Comparison of ENCODE assay signal across 1 cellular context in the genomic region with DNA sequence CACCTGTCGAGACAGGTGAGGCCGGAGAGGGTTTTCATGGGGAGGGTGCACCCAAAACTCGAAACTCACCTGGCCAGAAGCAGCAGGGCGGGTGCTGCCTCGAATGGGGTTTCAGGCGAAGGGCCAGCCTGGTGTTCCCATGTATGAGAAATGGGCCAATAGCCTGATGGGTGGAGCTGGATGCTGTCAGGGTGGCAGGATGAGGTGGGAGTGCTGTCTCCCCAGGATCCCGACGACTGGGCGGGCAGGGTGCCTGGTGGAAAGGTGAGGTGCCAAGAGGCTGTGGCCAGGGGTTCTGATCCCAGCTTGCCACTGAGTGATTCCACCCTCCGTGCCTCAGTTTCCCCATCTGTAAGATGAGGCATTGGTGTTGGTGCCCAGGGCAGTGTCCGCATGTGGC.
TF ChIP-seq lines count a peak whose summit lies in the region.

No MANE protein-coding gene starts in this region.

TF ChIP-seq in IMR-90, 13 proteins besides CTCF, POLR2A, EP300 and RAD21:
- no peak for TF ChIP-seq RFX5 (IDR thresholded peaks at IDR 0.05; ENCODE audit: low read depth, low read length)
- TF ChIP-seq CHD1 (IDR thresholded peaks at IDR 0.05; ENCODE audit: low read depth, low read length): no peak
- TF ChIP-seq, protein P1, sequence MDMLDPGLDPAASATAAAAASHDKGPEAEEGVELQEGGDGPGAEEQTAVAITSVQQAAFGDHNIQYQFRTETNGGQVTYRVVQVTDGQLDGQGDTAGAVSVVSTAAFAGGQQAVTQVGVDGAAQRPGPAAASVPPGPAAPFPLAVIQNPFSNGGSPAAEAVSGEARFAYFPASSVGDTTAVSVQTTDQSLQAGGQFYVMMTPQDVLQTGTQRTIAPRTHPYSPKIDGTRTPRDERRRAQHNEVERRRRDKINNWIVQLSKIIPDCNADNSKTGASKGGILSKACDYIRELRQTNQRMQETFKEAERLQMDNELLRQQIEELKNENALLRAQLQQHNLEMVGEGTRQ (IDR thresholded peaks at IDR 0.05; ENCODE audit: low read depth, low read length): no peak
- no peak for TF ChIP-seq SMC3 (IDR thresholded peaks at IDR 0.05; ENCODE audit: low read depth, low read length)
- TF ChIP-seq FOS (IDR thresholded peaks at IDR 0.05; ENCODE audit: low read depth, low read length): no peak
- no peak for TF ChIP-seq NFE2L2 (IDR thresholded peaks at IDR 0.05; ENCODE audit: low read depth, low read length)
- TF ChIP-seq RCOR1 (IDR thresholded peaks at IDR 0.05; ENCODE audit: insufficient replicate concordance, low read length): no peak
- TF ChIP-seq BHLHE40 (IDR thresholded peaks at IDR 0.05; ENCODE audit: low read depth, low read length): no peak
- TF ChIP-seq MAFK (IDR thresholded peaks at IDR 0.05; ENCODE audit: low read depth, low read length): no peak
- TF ChIP-seq CEBPB (IDR thresholded peaks at IDR 0.05; ENCODE audit: low read depth, low read length): no peak
- TF ChIP-seq MAZ (IDR thresholded peaks at IDR 0.05; ENCODE audit: borderline replicate concordance, low read depth, low read length): no peak
- no peak for TF ChIP-seq MXI1 (IDR thresholded peaks at IDR 0.05; ENCODE audit: borderline replicate concordance, low read depth, low read length)
- TF ChIP-seq, protein P2, sequence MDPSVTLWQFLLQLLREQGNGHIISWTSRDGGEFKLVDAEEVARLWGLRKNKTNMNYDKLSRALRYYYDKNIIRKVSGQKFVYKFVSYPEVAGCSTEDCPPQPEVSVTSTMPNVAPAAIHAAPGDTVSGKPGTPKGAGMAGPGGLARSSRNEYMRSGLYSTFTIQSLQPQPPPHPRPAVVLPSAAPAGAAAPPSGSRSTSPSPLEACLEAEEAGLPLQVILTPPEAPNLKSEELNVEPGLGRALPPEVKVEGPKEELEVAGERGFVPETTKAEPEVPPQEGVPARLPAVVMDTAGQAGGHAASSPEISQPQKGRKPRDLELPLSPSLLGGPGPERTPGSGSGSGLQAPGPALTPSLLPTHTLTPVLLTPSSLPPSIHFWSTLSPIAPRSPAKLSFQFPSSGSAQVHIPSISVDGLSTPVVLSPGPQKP (IDR thresholded peaks at IDR 0.05; ENCODE audit: borderline replicate concordance, low read depth, low read length): no peak
